Comparison of ENCODE assay signal across 8 cellular contexts in genomic region chr3:133572158-133573053, GRCh38. TPM values are rescaled to one million over a fixed set of nuclear protein-coding genes. Genes with fewer than 3 reads are reported as not detected.
DNase-seq lines count a peak whose midpoint lies in the region; ATAC-seq and TF ChIP-seq lines count a peak whose summit lies in the region.

No MANE protein-coding gene starts in this region.

- BruUV-seq in Caco-2 (replicated peaks; lab: Mats Ljungman, UMichigan) = TSS peak; percentile 97

- peak overlapping the region; percentile 96 for H3K27ac Mint-ChIP-seq in Caco-2 (ENCODE audit: unreplicated experiment)
- H3K27ac Mint-ChIP-seq in HFFc6 = peak overlapping the region; percentile 96
- peak overlapping the region; percentile 100 for H3K27ac Mint-ChIP-seq in T-helper 2 cell treated with Interferon-gamma antibody and Interleukin-4, amounts not matched to agents 5 μg/mL and 100 μg/mL, for 36 hours

- peaks cover 39% of the 10 kb centered on the region for H3K4me1 Mint-ChIP-seq in Caco-2 (ENCODE audit: low read depth, unreplicated experiment)
- peaks cover 79% of the 10 kb centered on the region for H3K4me1 Mint-ChIP-seq in HFFc6 (ENCODE audit: low read depth)
- peaks cover 34% of the 10 kb centered on the region for H3K4me1 Mint-ChIP-seq in T-helper 2 cell treated with Interferon-gamma antibody and Interleukin-4, amounts not matched to agents 5 μg/mL and 100 μg/mL, for 36 hours (ENCODE audit: low read depth)

- TF ChIP-seq CTCF in Caco-2 (IDR thresholded peaks at IDR 0.05; ENCODE audit: insufficient read depth in 1 of 2, low read depth in 1 of 2, low read length in 1 of 2, severe bottlenecking in 1 of 2, unreplicated experiment in 1 of 2) (no peak), HFFc6 (IDR thresholded peaks at IDR 0.05) (no peak), gastroesophageal sphincter (IDR thresholded peaks at IDR 0.05) (no peak)

- POLR2A ChIA-PET in Caco-2 (lab: Charles Lee) = interaction anchor here (0.6 to 1.7 kb wide), 16 partner anchors 8 to 849 kb away, joined by 3 to 31 read pairs (median 6); no protein-coding TSS in a partner anchor

- H3K4me3 Mint-ChIP-seq in Caco-2 (ENCODE audit: unreplicated experiment) (peak overlapping the region; percentile 81), HFFc6 (peak overlapping the region; percentile 80)
- H3K4me3 Mint-ChIP-seq in T-helper 2 cell treated with Interferon-gamma antibody and Interleukin-4, amounts not matched to agents 5 μg/mL and 100 μg/mL, for 36 hours = peak overlapping the region; percentile 92

- no peak for TF ChIP-seq POLR2A in gastroesophageal sphincter (IDR thresholded peaks at IDR 0.05)

- H3K27me3 Mint-ChIP-seq in Caco-2 (ENCODE audit: insufficient read depth, unreplicated experiment) = no peaks in the 10 kb centered on the region
- H3K27me3 Mint-ChIP-seq in HFFc6 (ENCODE audit: insufficient read depth) = peaks cover 2% of the 10 kb centered on the region
- no peaks in the 10 kb centered on the region for H3K27me3 Mint-ChIP-seq in T-helper 2 cell treated with Interferon-gamma antibody and Interleukin-4, amounts not matched to agents 5 μg/mL and 100 μg/mL, for 36 hours (ENCODE audit: low read depth)

- H3K4me3 ChIP-seq in Caco-2 (ENCODE audit: low read depth, low read length) = peak overlapping the region; percentile 14
- peak overlapping the region; percentile 25 to 45 for H3K4me3 ChIP-seq in gastroesophageal sphincter
- H3K4me3 ChIP-seq in skin epidermis = peak overlapping the region in 5 of 7 experiments; percentile 0 to 43 (median 34)

- peaks cover 51% of the 10 kb centered on the region for H3K36me3 Mint-ChIP-seq in Caco-2 (ENCODE audit: insufficient read depth, unreplicated experiment)
- peaks cover 27% of the 10 kb centered on the region for H3K36me3 Mint-ChIP-seq in HFFc6 (ENCODE audit: low read depth)
- peaks cover 26% of the 10 kb centered on the region for H3K36me3 Mint-ChIP-seq in T-helper 2 cell treated with Interferon-gamma antibody and Interleukin-4, amounts not matched to agents 5 μg/mL and 100 μg/mL, for 36 hours (ENCODE audit: low read depth)

- H3K9me3 Mint-ChIP-seq in Caco-2 (ENCODE audit: unreplicated experiment) (no peaks in the 10 kb centered on the region), HFFc6 (no peaks in the 10 kb centered on the region)
- H3K9me3 Mint-ChIP-seq in T-helper 2 cell treated with Interferon-gamma antibody and Interleukin-4, amounts not matched to agents 5 μg/mL and 100 μg/mL, for 36 hours = no peaks in the 10 kb centered on the region

- CTCF ChIA-PET in Caco-2 (lab: Charles Lee) = interaction anchor here (0.8 to 1.9 kb wide), 9 partner anchors 8 to 846 kb away, joined by 3 to 17 read pairs (median 3); no protein-coding TSS in a partner anchor

- H3K4me1 ChIP-seq in Caco-2 (peaks cover 54% of the 10 kb centered on the region), gastroesophageal sphincter (peaks cover 0 to 43% (median 32%) of the 10 kb centered on the region in 3 donors)

- H3K27me3 ChIP-seq in Caco-2 (replicated peaks; ENCODE audit: control insufficient read depth, insufficient read depth, low read length) (no peaks in the 10 kb centered on the region), gastroesophageal sphincter (no peaks in the 10 kb centered on the region)

- TF ChIP-seq EP300 in gastroesophageal sphincter (IDR thresholded peaks at IDR 0.05) = no peak

- no peak for ATAC-seq in gastroesophageal sphincter

- H3K9me3 ChIP-seq in Caco-2 (no peaks in the 10 kb centered on the region), gastroesophageal sphincter (no peaks in the 10 kb centered on the region)

- 74 to 98% methylated on average over 7 to 14 of the region's 19 CpGs for WGBS in gastroesophageal sphincter (ENCODE audit: low coverage in 1 of 2), 2 donors

- no peak for DNase-seq in Caco-2
- DNase-seq in HFFc6 = no peak
- DNase-seq in T-helper 2 cell treated with Interferon-gamma antibody and Interleukin-4, amounts not matched to agents 5 μg/mL and 100 μg/mL, for 36 hours (ENCODE audit: low spot score) = peak; percentile 21
- no peak for DNase-seq in NCI-H2171 (lab: John Stamatoyannopoulos, UW)
- DNase-seq in cerebellar cortex (ENCODE audit: low spot score) = no peak
- DNase-seq in mesenteric fat pad (ENCODE audit: low spot score) = no peak

- H3K27ac ChIP-seq in gastroesophageal sphincter (peak overlapping the region; percentile 84 to 95 (median 86)), skin epidermis (peak overlapping the region in 20 of 21 experiments; percentile 39 to 97 (median 89))

- H3K36me3 ChIP-seq in Caco-2 (ENCODE audit: control insufficient read depth, insufficient read depth, low read length) (no peaks in the 10 kb centered on the region), gastroesophageal sphincter (peaks cover 0 to 6% of the 10 kb centered on the region in 2 donors)

- intact Hi-C loops in Caco-2 (cut with micrococcal nuclease; ENCODE audit: unreplicated experiment) = loop anchor here (1.0 to 10.0 kb wide), 6 partner anchors 8 to 848 kb away; partner anchors contain the start of gene NPHP3

RNA-seq across cellular contexts. Expression of gene CDV3, which starts 1.1 kb away (rescaled TPM):
- total RNA-seq in Caco-2 (2022) = 260 and 284 TPM in 2 replicates
- total RNA-seq in HFFc6 (2021; fragmentation: NEBNext Ultra II Directional; extraction: Animal tissue kit (Norgen Biotek cat#: 25700)) = 100 to 1,000 TPM; 163 to 208 (median 184) TPM
- total RNA-seq in gastroesophageal sphincter = 100 to 1,000 TPM; 152 to 293 (median 221) TPM
- 238 TPM for total RNA-seq in mesenteric fat pad
